In the genomic region with DNA sequence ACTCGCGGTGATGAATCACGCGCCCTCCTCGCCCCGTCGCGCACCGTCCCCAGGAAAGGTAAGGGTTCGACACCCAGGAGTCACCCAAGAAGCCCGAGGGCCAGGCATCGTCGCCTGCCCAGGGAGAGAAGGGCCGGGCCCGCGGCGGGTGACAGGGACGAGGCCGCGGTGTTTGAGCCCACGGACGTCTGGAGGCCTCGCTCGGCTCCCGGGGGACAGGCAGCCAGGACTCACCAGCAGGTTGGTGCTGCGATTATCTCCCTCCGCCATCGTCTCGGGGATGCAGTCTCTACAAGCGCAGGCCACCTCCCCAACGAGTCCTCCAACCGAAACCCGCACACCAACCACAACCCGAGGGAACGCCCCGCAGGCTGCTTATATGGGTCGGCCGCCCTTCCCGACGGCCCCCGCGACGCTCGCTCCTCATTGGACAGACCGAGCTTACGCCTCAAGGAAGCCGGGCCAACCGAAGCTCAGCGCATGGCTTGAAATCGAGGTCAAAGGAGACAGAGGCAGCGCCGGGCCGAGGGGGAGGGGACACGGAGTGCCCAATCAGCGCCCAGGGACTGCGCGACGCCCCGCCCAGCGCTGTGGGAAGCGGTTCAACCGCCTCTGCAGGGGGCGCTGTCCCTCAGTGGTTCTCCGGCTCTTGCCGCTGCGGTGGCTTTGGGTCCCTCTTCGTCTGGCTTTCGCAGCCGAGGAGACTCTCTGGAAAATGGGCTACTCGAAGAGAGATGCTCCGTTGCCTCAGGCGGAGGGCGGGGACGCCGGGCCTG, we compare ENCODE assay signal across 1 cellular context.
TF ChIP-seq lines count a peak whose summit lies in the region.

ARL6IP1 (minus strand) TSS at position 353 of the 776 bp plus-strand sequence; CDS start at position 270, 83 bp downstream.

TF ChIP-seq in HepG2, 621 proteins besides CTCF, POLR2A, EP300 and RAD21 (continued from another document and continues in another):
- TF ChIP-seq YEATS2 (CRISPR knock-in tag; IDR thresholded peaks at IDR 0.05; ENCODE audit: borderline replicate concordance) (peak; percentile 95; the same call in 1 of the 2 replicates), ZNF333 (CRISPR knock-in tag; IDR thresholded peaks at IDR 0.05; ENCODE audit: borderline replicate concordance) (peak; percentile 96), HNRNPK (IDR thresholded peaks at IDR 0.05; ENCODE audit: low read depth, low read length, poor library complexity, severe bottlenecking) (peak; percentile 87), ZNF12 (CRISPR knock-in tag; IDR thresholded peaks at IDR 0.05) (peak; percentile 49), ZNF7 (CRISPR knock-in tag; IDR thresholded peaks at IDR 0.05) (peak; percentile 53), ZFP1 (CRISPR knock-in tag; IDR thresholded peaks at IDR 0.05) (peak; percentile 95), SAP130 (CRISPR knock-in tag; IDR thresholded peaks at IDR 0.05; ENCODE audit: low read depth) (peak; percentile 99), EED (CRISPR knock-in tag; IDR thresholded peaks at IDR 0.05) (peak; percentile 94), ZBTB3 (CRISPR knock-in tag; IDR thresholded peaks at IDR 0.05; ENCODE audit: borderline replicate concordance, low read depth) (peak; percentile 95), IRF2 (CRISPR knock-in tag; IDR thresholded peaks at IDR 0.05) (peak; percentile 98), BRD4 (CRISPR knock-in tag; IDR thresholded peaks at IDR 0.05) (peak; percentile 90), ZNF781 (CRISPR knock-in tag; IDR thresholded peaks at IDR 0.05; ENCODE audit: borderline replicate concordance, not compliant biosample characterization) (no peak), ATRX (CRISPR knock-in tag; IDR thresholded peaks at IDR 0.05; ENCODE audit: borderline replicate concordance) (peak; percentile 80; the same call in 1 of the 2 replicates), ARID2 (CRISPR knock-in tag; IDR thresholded peaks at IDR 0.05; ENCODE audit: borderline replicate concordance) (peak; percentile 100), SIX4 (CRISPR knock-in tag; IDR thresholded peaks at IDR 0.05) (peak; percentile 59), ZBTB39 (CRISPR knock-in tag; IDR thresholded peaks at IDR 0.05) (peak; percentile 87), ATF4 (CRISPR knock-in tag; IDR thresholded peaks at IDR 0.05) (peak in 1 of 2 experiments; percentile 87; a peak in 2 of 4 replicates), CEBPG (CRISPR knock-in tag; IDR thresholded peaks at IDR 0.05) (peak; percentile 64), ZFP41 (CRISPR knock-in tag; IDR thresholded peaks at IDR 0.05; ENCODE audit: borderline replicate concordance) (peak; percentile 96), TCF7L2 (IDR thresholded peaks at IDR 0.05; ENCODE audit: low read depth, low read length) (no peak), PCBP2 (optimal IDR thresholded peaks at IDR 0.05; ENCODE audit: low read depth, low read length, poor library complexity, severe bottlenecking) (no peak), ZHX1 (CRISPR knock-in tag; IDR thresholded peaks at IDR 0.05; ENCODE audit: low read depth) (peak; percentile 96), SMAD3 (CRISPR knock-in tag; IDR thresholded peaks at IDR 0.05) (peak; percentile 72; the same call in 1 of the 2 replicates), RNF219 (CRISPR knock-in tag; IDR thresholded peaks at IDR 0.05) (peak; percentile 99), ZNF275 (CRISPR knock-in tag; IDR thresholded peaks at IDR 0.05; ENCODE audit: borderline replicate concordance) (peak; percentile 99), ZNF850 (CRISPR knock-in tag; conservative IDR thresholded peaks at IDR 0.05) (peak; percentile 96), NCOR1 (IDR thresholded peaks at IDR 0.05; ENCODE audit: borderline replicate concordance, low read length) (peak; percentile 44; the same call in 1 of the 2 replicates), ZNF446 (CRISPR knock-in tag; IDR thresholded peaks at IDR 0.05) (peak; percentile 94), BORCS8-MEF2B (CRISPR knock-in tag; IDR thresholded peaks at IDR 0.05) (peak; percentile 98), TAF15 (IDR thresholded peaks at IDR 0.05; ENCODE audit: low read depth, low read length, poor library complexity, severe bottlenecking) (peak; percentile 99), IKZF4 (CRISPR knock-in tag; IDR thresholded peaks at IDR 0.05; ENCODE audit: borderline replicate concordance, low read depth, not compliant biosample characterization) (peak; percentile 58), GABPB1 (CRISPR knock-in tag; IDR thresholded peaks at IDR 0.05) (peak; percentile 89), ZNF234 (CRISPR knock-in tag; conservative IDR thresholded peaks at IDR 0.05) (no peak; the same call in 1 of the 2 replicates), ZNF3 (CRISPR knock-in tag; IDR thresholded peaks at IDR 0.05) (peak; percentile 32; the same call in 1 of the 2 replicates), RNF2 (conservative IDR thresholded peaks at IDR 0.05; ENCODE audit: low read depth) (peak; percentile 89; the same call in 1 of the 2 replicates), POGZ (CRISPR knock-in tag; IDR thresholded peaks at IDR 0.05) (peak; percentile 100)
- TF ChIP-seq, protein P1, sequence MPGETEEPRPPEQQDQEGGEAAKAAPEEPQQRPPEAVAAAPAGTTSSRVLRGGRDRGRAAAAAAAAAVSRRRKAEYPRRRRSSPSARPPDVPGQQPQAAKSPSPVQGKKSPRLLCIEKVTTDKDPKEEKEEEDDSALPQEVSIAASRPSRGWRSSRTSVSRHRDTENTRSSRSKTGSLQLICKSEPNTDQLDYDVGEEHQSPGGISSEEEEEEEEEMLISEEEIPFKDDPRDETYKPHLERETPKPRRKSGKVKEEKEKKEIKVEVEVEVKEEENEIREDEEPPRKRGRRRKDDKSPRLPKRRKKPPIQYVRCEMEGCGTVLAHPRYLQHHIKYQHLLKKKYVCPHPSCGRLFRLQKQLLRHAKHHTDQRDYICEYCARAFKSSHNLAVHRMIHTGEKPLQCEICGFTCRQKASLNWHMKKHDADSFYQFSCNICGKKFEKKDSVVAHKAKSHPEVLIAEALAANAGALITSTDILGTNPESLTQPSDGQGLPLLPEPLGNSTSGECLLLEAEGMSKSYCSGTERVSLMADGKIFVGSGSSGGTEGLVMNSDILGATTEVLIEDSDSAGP (CRISPR knock-in tag; IDR thresholded peaks at IDR 0.05; ENCODE audit: borderline replicate concordance), result peak; percentile 98
- TF ChIP-seq, protein P2, sequence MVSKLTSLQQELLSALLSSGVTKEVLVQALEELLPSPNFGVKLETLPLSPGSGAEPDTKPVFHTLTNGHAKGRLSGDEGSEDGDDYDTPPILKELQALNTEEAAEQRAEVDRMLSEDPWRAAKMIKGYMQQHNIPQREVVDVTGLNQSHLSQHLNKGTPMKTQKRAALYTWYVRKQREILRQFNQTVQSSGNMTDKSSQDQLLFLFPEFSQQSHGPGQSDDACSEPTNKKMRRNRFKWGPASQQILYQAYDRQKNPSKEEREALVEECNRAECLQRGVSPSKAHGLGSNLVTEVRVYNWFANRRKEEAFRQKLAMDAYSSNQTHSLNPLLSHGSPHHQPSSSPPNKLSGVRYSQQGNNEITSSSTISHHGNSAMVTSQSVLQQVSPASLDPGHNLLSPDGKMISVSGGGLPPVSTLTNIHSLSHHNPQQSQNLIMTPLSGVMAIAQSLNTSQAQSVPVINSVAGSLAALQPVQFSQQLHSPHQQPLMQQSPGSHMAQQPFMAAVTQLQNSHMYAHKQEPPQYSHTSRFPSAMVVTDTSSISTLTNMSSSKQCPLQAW (CRISPR knock-in tag; IDR thresholded peaks at IDR 0.05), result peak; percentile 98
- TF ChIP-seq, protein P3, sequence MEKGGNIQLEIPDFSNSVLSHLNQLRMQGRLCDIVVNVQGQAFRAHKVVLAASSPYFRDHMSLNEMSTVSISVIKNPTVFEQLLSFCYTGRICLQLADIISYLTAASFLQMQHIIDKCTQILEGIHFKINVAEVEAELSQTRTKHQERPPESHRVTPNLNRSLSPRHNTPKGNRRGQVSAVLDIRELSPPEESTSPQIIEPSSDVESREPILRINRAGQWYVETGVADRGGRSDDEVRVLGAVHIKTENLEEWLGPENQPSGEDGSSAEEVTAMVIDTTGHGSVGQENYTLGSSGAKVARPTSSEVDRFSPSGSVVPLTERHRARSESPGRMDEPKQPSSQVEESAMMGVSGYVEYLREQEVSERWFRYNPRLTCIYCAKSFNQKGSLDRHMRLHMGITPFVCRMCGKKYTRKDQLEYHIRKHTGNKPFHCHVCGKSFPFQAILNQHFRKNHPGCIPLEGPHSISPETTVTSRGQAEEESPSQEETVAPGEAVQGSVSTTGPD (CRISPR knock-in tag; IDR thresholded peaks at IDR 0.05), result no peak
- TF ChIP-seq, protein P4, sequence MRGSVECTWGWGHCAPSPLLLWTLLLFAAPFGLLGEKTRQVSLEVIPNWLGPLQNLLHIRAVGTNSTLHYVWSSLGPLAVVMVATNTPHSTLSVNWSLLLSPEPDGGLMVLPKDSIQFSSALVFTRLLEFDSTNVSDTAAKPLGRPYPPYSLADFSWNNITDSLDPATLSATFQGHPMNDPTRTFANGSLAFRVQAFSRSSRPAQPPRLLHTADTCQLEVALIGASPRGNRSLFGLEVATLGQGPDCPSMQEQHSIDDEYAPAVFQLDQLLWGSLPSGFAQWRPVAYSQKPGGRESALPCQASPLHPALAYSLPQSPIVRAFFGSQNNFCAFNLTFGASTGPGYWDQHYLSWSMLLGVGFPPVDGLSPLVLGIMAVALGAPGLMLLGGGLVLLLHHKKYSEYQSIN (CRISPR knock-in tag; IDR thresholded peaks at IDR 0.05; ENCODE audit: borderline replicate concordance), result no peak
- TF ChIP-seq, protein P5, sequence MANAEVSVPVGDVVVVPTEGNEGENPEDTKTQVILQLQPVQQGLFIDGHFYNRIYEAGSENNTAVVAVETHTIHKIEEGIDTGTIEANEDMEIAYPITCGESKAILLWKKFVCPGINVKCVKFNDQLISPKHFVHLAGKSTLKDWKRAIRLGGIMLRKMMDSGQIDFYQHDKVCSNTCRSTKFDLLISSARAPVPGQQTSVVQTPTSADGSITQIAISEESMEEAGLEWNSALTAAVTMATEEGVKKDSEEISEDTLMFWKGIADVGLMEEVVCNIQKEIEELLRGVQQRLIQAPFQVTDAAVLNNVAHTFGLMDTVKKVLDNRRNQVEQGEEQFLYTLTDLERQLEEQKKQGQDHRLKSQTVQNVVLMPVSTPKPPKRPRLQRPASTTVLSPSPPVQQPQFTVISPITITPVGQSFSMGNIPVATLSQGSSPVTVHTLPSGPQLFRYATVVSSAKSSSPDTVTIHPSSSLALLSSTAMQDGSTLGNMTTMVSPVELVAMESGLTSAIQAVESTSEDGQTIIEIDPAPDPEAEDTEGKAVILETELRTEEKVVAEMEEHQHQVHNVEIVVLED (CRISPR knock-in tag; IDR thresholded peaks at IDR 0.05; ENCODE audit: borderline replicate concordance), result peak; percentile 92
